In genomic region chr11:9681583-9682372, GRCh38 we compare ENCODE assay signal across 20 cellular contexts. TPM values are rescaled to one million over a fixed set of nuclear protein-coding genes. Genes with fewer than 3 reads are reported as not detected.
A peak's percentile ranks its signal among the peaks of the same experiment; 100 is the strongest.
DNase-seq lines count a peak whose midpoint lies in the region; ATAC-seq, FAIRE-seq and TF ChIP-seq lines count a peak whose summit lies in the region.
"Had no signal": no experiment of that assay in that cellular context is flagged by ENCODE, and none has a peak within 500 bp of the region (broad histone marks: within the 10 kb centered on the region; RNA-seq: fewer than 3 reads in every experiment).

No MANE protein-coding gene starts in this region.

- FAIRE-seq in H54 (lab: Jason Lieb, UNC) = peak; percentile 50

- no peak overlapping the region for H3K9ac ChIP-seq in Loucy (ENCODE audit: low read depth, low read length, poor library complexity, severe bottlenecking)
- H3K9ac ChIP-seq: GM23248 had no signal

- no peaks in the 10 kb centered on the region for H3K9me3 Mint-ChIP-seq in Caco-2 (ENCODE audit: unreplicated experiment)
- H3K9me3 Mint-ChIP-seq: activated CD8-positive, alpha-beta T cell treated with anti-CD3 and anti-CD28 coated beads for 36 hours; neural crest cell had no signal

- ATAC-seq in GM19395 (IDR thresholded peaks at IDR 0.05; ENCODE audit: unreplicated experiment) = peak; percentile 51
- ATAC-seq: activated CD8-positive, alpha-beta T cell treated with anti-CD3 and anti-CD28 coated beads for 36 hours had no signal

- POLR2A ChIA-PET in Caco-2 (lab: Charles Lee) = no interaction called here

- peaks cover 21% of the 10 kb centered on the region; the same call in 1 of the 2 replicates for H3K79me2 ChIP-seq in Loucy (ENCODE audit: insufficient read depth, low read length)

- H3K27ac ChIP-seq in spleen = peak overlapping the region in 7 of 8 donors; percentile 6 to 81 (median 66)
- H3K27ac ChIP-seq: GM23248, right lobe of liver, RWPE1 had no signal

- H3K36me3 ChIP-seq in Loucy (ENCODE audit: insufficient read depth, low read length) (no peaks in the 10 kb centered on the region), spleen (peaks cover 0 to 26% (median 0%) of the 10 kb centered on the region in 6 donors), Caco-2 (ENCODE audit: control insufficient read depth, insufficient read depth, low read length) (no peaks in the 10 kb centered on the region)
- H3K36me3 ChIP-seq: right lobe of liver had no signal

- H3K4me1 ChIP-seq in Loucy (ENCODE audit: insufficient read depth, low read length, poor library complexity, severe bottlenecking) (peaks cover 18% of the 10 kb centered on the region), spleen (peaks cover 12 to 100% (median 91%) of the 10 kb centered on the region in 6 donors), Caco-2 (no peaks in the 10 kb centered on the region; the same call in 1 of the 2 replicates)
- H3K4me1 ChIP-seq: right lobe of liver had no signal

- no peaks in the 10 kb centered on the region for H3F3A ChIP-seq in Loucy (ENCODE audit: low read depth)

- TF ChIP-seq POLR2A in H54 (IDR thresholded peaks at IDR 0.05; ENCODE audit: low read depth, low read length) (no peak), spleen (IDR thresholded peaks at IDR 0.05) (no peak)

- no peak overlapping the region for H3K4me3 ChIP-seq in Loucy (ENCODE audit: low read length, poor library complexity, severe bottlenecking)
- H3K4me3 ChIP-seq in spleen = peak overlapping the region in 1 of 8 donors; percentile 7
- no peak overlapping the region for H3K4me3 ChIP-seq in Caco-2 (ENCODE audit: low read depth, low read length)
- H3K4me3 ChIP-seq: dorsolateral prefrontal cortex, GM23248, lung, right lobe of liver had no signal

- CTCF ChIA-PET in Caco-2 (lab: Charles Lee) = no interaction called here

- peaks cover 8% of the 10 kb centered on the region for H3K36me3 Mint-ChIP-seq in Caco-2 (ENCODE audit: insufficient read depth, unreplicated experiment)
- H3K36me3 Mint-ChIP-seq: CD4-positive, alpha-beta memory T cell had no signal

- no peaks in the 10 kb centered on the region for H3K9me3 ChIP-seq in Loucy (ENCODE audit: insufficient read depth, low read depth, low read length)
- H3K9me3 ChIP-seq in spleen = no peaks in the 10 kb centered on the region
- H3K9me3 ChIP-seq in Caco-2 = no peaks in the 10 kb centered on the region
- H3K9me3 ChIP-seq: right lobe of liver had no signal

- H4K20me1 ChIP-seq in Loucy (ENCODE audit: insufficient read depth, low read length, poor library complexity, severe bottlenecking) = no peaks in the 10 kb centered on the region

- no peak overlapping the region for H3K27ac Mint-ChIP-seq in Caco-2 (ENCODE audit: unreplicated experiment)
- H3K27ac Mint-ChIP-seq: activated CD8-positive, alpha-beta T cell treated with anti-CD3 and anti-CD28 coated beads for 36 hours; CD4-positive, alpha-beta memory T cell had no signal

- TF ChIP-seq CTCF in Loucy (conservative IDR thresholded peaks at IDR 0.05; ENCODE audit: low read length) = no peak
- no peak for TF ChIP-seq CTCF in spleen (IDR thresholded peaks at IDR 0.05 in 8 of 11, conservative IDR thresholded peaks at IDR 0.05 in 3 of 11)
- no peak for TF ChIP-seq CTCF in Caco-2 (IDR thresholded peaks at IDR 0.05; ENCODE audit: insufficient read depth in 1 of 2, low read depth in 1 of 2, low read length in 1 of 2, severe bottlenecking in 1 of 2, unreplicated experiment in 1 of 2)

- H3K4me2 ChIP-seq in Loucy (ENCODE audit: low read depth, low read length, poor library complexity, severe bottlenecking) = peak overlapping the region; percentile 6

- no peaks in the 10 kb centered on the region for H3K27me3 ChIP-seq in Loucy (ENCODE audit: insufficient read depth, low read length, poor library complexity, severe bottlenecking)
- H3K27me3 ChIP-seq in spleen (replicated peaks in 1 of 7) = no peaks in the 10 kb centered on the region
- no peaks in the 10 kb centered on the region for H3K27me3 ChIP-seq in Caco-2 (replicated peaks; ENCODE audit: control insufficient read depth, insufficient read depth, low read length)
- H3K27me3 ChIP-seq: dorsolateral prefrontal cortex, right lobe of liver had no signal

- H3K9me2 ChIP-seq in Loucy (replicated peaks; ENCODE audit: low read depth, low read length) = no peaks in the 10 kb centered on the region

- DNase-seq in H54 (ENCODE audit: insufficient read length, low spot score) (no peak), spleen (no peak), Caco-2 (no peak)
- DNase-seq in stimulated activated naive CD4-positive, alpha-beta T cell (lab: John Stamatoyannopoulos, UW) = no peak
- no peak for DNase-seq in activated CD8-positive, alpha-beta memory T cell treated with anti-CD3 and anti-CD28 coated beads for 24 hours
- DNase-seq: activated CD8-positive, alpha-beta T cell treated with anti-CD3 and anti-CD28 coated beads for 36 hours; activated gamma-delta T cell treated with Interleukin-2 at 50 U/mL for 16 hours; CD4-positive, alpha-beta memory T cell; dorsolateral prefrontal cortex; GDM1; GM23248; NCI-H526; right lobe of liver; stimulated activated CD4-positive, alpha-beta T cell treated with anti-CD3 and anti-CD28 coated beads, Interleukin-4, amount 100 ng/mL, for 4 hours; T-helper 9 cell had no signal

- no peak overlapping the region for H3K4me3 Mint-ChIP-seq in Caco-2 (ENCODE audit: unreplicated experiment)
- H3K4me3 Mint-ChIP-seq: activated CD8-positive, alpha-beta T cell treated with anti-CD3 and anti-CD28 coated beads for 36 hours; CD4-positive, alpha-beta memory T cell; neural crest cell had no signal

- no peaks in the 10 kb centered on the region for H3K27me3 Mint-ChIP-seq in Caco-2 (ENCODE audit: insufficient read depth, unreplicated experiment)
- H3K27me3 Mint-ChIP-seq: activated CD8-positive, alpha-beta T cell treated with anti-CD3 and anti-CD28 coated beads for 36 hours; CD4-positive, alpha-beta memory T cell had no signal

- no peaks in the 10 kb centered on the region for H3K4me1 Mint-ChIP-seq in Caco-2 (ENCODE audit: low read depth, unreplicated experiment)
- H3K4me1 Mint-ChIP-seq: CD4-positive, alpha-beta memory T cell had no signal

- BruUV-seq in Caco-2 (replicated peaks; lab: Mats Ljungman, UMichigan) = no TSS peak

- no peak overlapping the region for H2AFZ ChIP-seq in Loucy (ENCODE audit: low read length)
- H2AFZ ChIP-seq: GM23248 had no signal

- intact Hi-C loops in spleen (cut with DNase I; ENCODE audit: low total_unique reads) (no loop called here), Caco-2 (cut with micrococcal nuclease; ENCODE audit: unreplicated experiment) (no loop called here)

- WGBS in spleen, 5 donors = 56 to 84% (median 77%) methylated on average over 2 of the region's 2 CpGs

RNA-seq across cellular contexts. Expression of gene SWAP70, which starts 17.9 kb away (rescaled TPM):
- total RNA-seq in spleen (100 to 1,000 TPM in 6 of 7 donors, 10 to 100 TPM in 1; 95.2 to 130 (median 117) TPM), Caco-2 (2022) (37.0 and 42.4 TPM in 2 replicates)
- 10 to 100 TPM; 34.9 to 55.0 (median 38.6) TPM for polyA plus RNA-seq in spleen
